In the genomic region with DNA sequence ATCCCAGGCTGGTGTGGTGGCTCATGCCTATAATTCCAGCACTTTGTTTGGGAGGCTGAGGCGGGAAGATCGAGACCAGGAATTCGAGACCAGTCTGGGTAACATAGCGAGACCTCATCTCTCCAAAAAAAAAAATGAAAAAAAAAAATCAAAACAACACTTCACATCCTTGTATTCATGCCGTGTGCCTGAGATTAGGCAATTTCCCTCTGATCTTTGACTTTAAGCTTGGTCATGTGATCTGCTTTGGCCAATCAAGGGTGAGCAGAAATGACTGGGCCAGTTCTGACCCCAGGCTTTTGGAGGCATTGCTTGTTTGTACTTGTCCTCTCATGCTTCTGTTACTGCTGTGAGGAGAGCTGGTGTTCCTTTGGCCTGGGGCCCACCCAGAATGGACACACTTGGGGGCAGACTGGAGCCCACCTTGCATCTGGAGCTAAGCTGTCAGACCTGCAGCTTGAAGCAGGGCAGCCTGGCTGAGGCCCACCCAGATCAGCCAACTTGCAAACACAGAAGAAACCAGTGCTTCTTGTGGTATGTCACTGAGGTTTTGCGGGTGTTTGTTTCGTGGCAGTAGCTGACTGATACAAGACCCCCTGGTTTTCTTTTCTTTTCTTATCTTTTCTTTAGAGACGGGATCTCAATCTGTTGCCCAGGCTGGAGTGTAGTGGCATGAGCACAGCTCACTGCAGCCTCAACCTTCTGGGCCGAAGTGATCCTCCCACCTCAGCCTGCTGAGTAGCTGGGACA, we compare ENCODE assay signal across 33 cellular contexts. TPM values are rescaled to one million over a fixed set of nuclear protein-coding genes. Genes with fewer than 3 reads are reported as not detected.
"Had no signal": no experiment of that assay in that cellular context is flagged by ENCODE, and none has a peak within 500 bp of the region (broad histone marks: within the 10 kb centered on the region; RNA-seq: fewer than 3 reads in every experiment).

No MANE protein-coding gene starts in this region.

- H3K9me3 Mint-ChIP-seq: activated naive CD4-positive, alpha-beta T cell treated with anti-CD3 and anti-CD28 coated beads, Interleukin-2, amount 50 U/mL, for 24 hours had no signal

- H3K4me2 ChIP-seq: PC-9 had no signal

- H3K4me3 ChIP-seq: body of pancreas, breast epithelium, PC-9 had no signal

- H3K4me1 ChIP-seq: body of pancreas, breast epithelium had no signal

- H2AFZ ChIP-seq: PC-9 had no signal

- H3K27ac ChIP-seq: body of pancreas, breast epithelium, PC-9, RWPE1 had no signal

- H3K9me3 ChIP-seq: breast epithelium had no signal

- ATAC-seq: activated CD4-positive, alpha-beta T cell treated with anti-CD3 and anti-CD28 coated beads for 36 hours; activated CD4-positive, CD25-positive, alpha-beta regulatory T cell treated with anti-CD3 and anti-CD28 coated beads, Interleukin-2, amount 50 U/mL, for 24 hours; body of pancreas; Right ventricle myocardium inferior had no signal

- H3K36me3 ChIP-seq: breast epithelium had no signal

- H3K27ac Mint-ChIP-seq: activated CD4-positive, alpha-beta memory T cell treated with anti-CD3 and anti-CD28 coated beads for 36 hours; activated CD4-positive, alpha-beta T cell treated with anti-CD3 and anti-CD28 coated beads for 36 hours; activated naive CD4-positive, alpha-beta T cell treated with anti-CD3 and anti-CD28 coated beads, Interleukin-2, amount 50 U/mL, for 24 hours; activated naive CD8-positive, alpha-beta T cell treated with anti-CD3 and anti-CD28 coated beads, Interleukin-2, amount 10 ng/mL, durations not matched to agents 7 days and 5 days; activated T-helper 2 cell treated with anti-CD3 and anti-CD28 coated beads, Interferon-gamma antibody, Interleukin-2, Interleukin-4, amounts not matched to agents 10 μg/mL and 5 μg/mL and 100 μg/mL, durations not matched to agents 14 hours and 24 hours and 36 hours had no signal

- H3K27me3 Mint-ChIP-seq: activated naive CD8-positive, alpha-beta T cell treated with anti-CD3 and anti-CD28 coated beads, Interleukin-2, amount 10 ng/mL, durations not matched to agents 7 days and 5 days had no signal

- H3K36me3 Mint-ChIP-seq: activated CD4-positive, alpha-beta memory T cell treated with anti-CD3 and anti-CD28 coated beads for 36 hours; activated naive CD8-positive, alpha-beta T cell treated with anti-CD3 and anti-CD28 coated beads, Interleukin-2, amount 10 ng/mL, durations not matched to agents 7 days and 5 days had no signal

- H3K4me3 Mint-ChIP-seq: activated CD4-positive, alpha-beta memory T cell treated with anti-CD3 and anti-CD28 coated beads for 36 hours; activated CD4-positive, alpha-beta T cell treated with anti-CD3 and anti-CD28 coated beads for 36 hours; activated naive CD4-positive, alpha-beta T cell treated with anti-CD3 and anti-CD28 coated beads, Interleukin-2, amount 50 U/mL, for 24 hours; activated naive CD8-positive, alpha-beta T cell treated with anti-CD3 and anti-CD28 coated beads, Interleukin-2, amount 10 ng/mL, durations not matched to agents 7 days and 5 days had no signal

- H3K27me3 ChIP-seq: body of pancreas, breast epithelium had no signal

- H3K4me1 Mint-ChIP-seq: activated CD4-positive, alpha-beta T cell treated with anti-CD3 and anti-CD28 coated beads for 36 hours; activated naive CD4-positive, alpha-beta T cell treated with anti-CD3 and anti-CD28 coated beads, Interleukin-2, amount 50 U/mL, for 24 hours; activated naive CD8-positive, alpha-beta T cell treated with anti-CD3 and anti-CD28 coated beads, Interleukin-2, amount 10 ng/mL, durations not matched to agents 7 days and 5 days had no signal

- DNase-seq: activated CD4-positive, alpha-beta memory T cell treated with anti-CD3 and anti-CD28 coated beads for 36 hours; activated CD4-positive, alpha-beta T cell treated with anti-CD3 and anti-CD28 coated beads for 36 hours; activated CD4-positive, alpha-beta T cell treated with anti-CD3 and anti-CD28 coated beads, Interleukin-2, amount 50 U/mL, for 1 hour; activated CD8-positive, alpha-beta memory T cell treated with anti-CD3 and anti-CD28 coated beads for 24 hours; activated gamma-delta T cell; activated naive CD4-positive, alpha-beta T cell treated with Interleukin-2 at 50 U/mL for 16 hours; activated naive CD8-positive, alpha-beta T cell treated with anti-CD3 and anti-CD28 coated beads, Interleukin-2, amount 10 ng/mL, durations not matched to agents 7 days and 5 days; activated T-cell treated with anti-CD3 and anti-CD28 coated beads, Interleukin-2, amount 50 U/mL, for 1 hour; amygdala; body of pancreas; NCI-H1092 treated with DMSO at 0.1 percent for 48 hours; NCI-H1417; NCI-H146; NCI-H187; NCI-H2029 treated with DMSO at 0.1 percent for 48 hours; NCI-H2107; NCI-H2171; NCI-H510A; NCI-H526; NCI-H748 treated with DMSO at 0.1 percent for 48 hours; NK-92 treated with Interleukin-12 subunit alpha and Interleukin-12 subunit beta, amount 100 ng/mL, for 24 hours; PC-9; SIG-M5; T1000 had no signal

RNA-seq across cellular contexts. Expression of gene TBX3, which starts 29.7 kb away (rescaled TPM):
- total RNA-seq: activated CD4-positive, alpha-beta memory T cell treated with anti-CD3 and anti-CD28 coated beads for 36 hours; activated CD4-positive, alpha-beta T cell treated with anti-CD3 and anti-CD28 coated beads for 36 hours; activated naive CD8-positive, alpha-beta T cell treated with anti-CD3 and anti-CD28 coated beads, Interleukin-2, amount 10 ng/mL, durations not matched to agents 7 days and 5 days; activated T-helper 2 cell treated with anti-CD3 and anti-CD28 coated beads, Interferon-gamma antibody, Interleukin-2, Interleukin-4, amounts not matched to agents 10 μg/mL and 5 μg/mL and 100 μg/mL, durations not matched to agents 14 hours and 24 hours and 36 hours; OCI-LY7; PC-9; T-helper 1 cell treated with Interleukin-12 subunit alpha and Interleukin-12 subunit beta and Interleukin-4 antibody, amounts not matched to agents 30 ng/mL and 1 ng/mL, for 36 hours; T-helper 2 cell treated with Interferon-gamma antibody and Interleukin-4, amounts not matched to agents 100 ng/mL and 5 ng/mL, for 36 hours had no signal
